ENCODE assay signal across 17 cellular contexts in the genomic region with DNA sequence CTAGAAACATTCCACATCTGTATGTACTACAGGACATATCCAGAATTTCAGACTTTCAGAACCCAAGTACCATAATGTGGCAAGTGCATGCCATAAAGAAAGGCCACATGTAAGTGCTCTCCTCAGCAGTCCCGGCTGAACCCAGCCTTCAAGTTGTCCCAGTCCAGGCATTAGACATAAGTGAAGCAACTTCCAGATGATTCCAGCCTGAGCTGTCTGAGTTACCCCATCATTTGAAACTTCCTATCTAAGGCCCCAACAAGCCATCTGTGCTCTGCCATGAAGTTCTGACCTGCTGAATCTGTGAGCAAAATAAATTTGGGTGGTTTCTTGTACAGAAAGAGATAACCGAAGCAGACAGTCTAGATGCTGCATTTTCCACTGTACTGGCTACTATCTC.
A peak's percentile ranks its signal among the peaks of the same experiment; 100 is the strongest.
DNase-seq lines count a peak whose midpoint lies in the region; ATAC-seq and TF ChIP-seq lines count a peak whose summit lies in the region.
"Had no signal": no experiment of that assay in that cellular context is flagged by ENCODE, and none has a peak within 500 bp of the region (broad histone marks: within the 10 kb centered on the region; RNA-seq: fewer than 3 reads in every experiment).

No MANE protein-coding gene starts in this region.

- no peaks in the 10 kb centered on the region for H3K36me3 Mint-ChIP-seq in activated T-cell treated with anti-CD3 and anti-CD28 coated beads, Interleukin-2, amount 50 U/mL, for 24 hours (ENCODE audit: low read depth)
- H3K36me3 Mint-ChIP-seq: CD8-positive, alpha-beta T cell had no signal

- H3K4me2 ChIP-seq in GM23248 (ENCODE audit: unreplicated experiment) (no peak overlapping the region), Karpas-422 (ENCODE audit: low read depth, low read length, poor library complexity, severe bottlenecking) (no peak overlapping the region)

- in situ Hi-C loops in GM23248 (cut with MboI): no loop called here

- WGBS in GM23248 (ENCODE audit: low coverage in 1 of 2, low lambda C conversion rate in 2 of 2, missing lambda C conversion rate in 2 of 2), 2 experiments: 48 to 60% methylated on average over 2 of the region's 2 CpGs
- 96% methylated on average over 2 of the region's 2 CpGs for WGBS in prostate gland
- WGBS in heart left ventricle, 4 donors: 67 to 89% (median 88%) methylated on average over 2 of the region's 2 CpGs

- no peak for TF ChIP-seq CTCF in epithelial cell of esophagus (IDR thresholded peaks at IDR 0.05; ENCODE audit: insufficient read depth, low read depth, low read length, missing control alignments)
- no peak for TF ChIP-seq CTCF in foreskin fibroblast (IDR thresholded peaks at IDR 0.05; ENCODE audit: low read depth, low read length)
- TF ChIP-seq CTCF in prostate gland (IDR thresholded peaks at IDR 0.05): no peak
- no peak for TF ChIP-seq CTCF in heart left ventricle (IDR thresholded peaks at IDR 0.05)

- H3K27ac ChIP-seq in GM23248 (no peak overlapping the region), Karpas-422 (ENCODE audit: low read length) (no peak overlapping the region), prostate gland (no peak overlapping the region), heart left ventricle (no peak overlapping the region)
- H3K27ac ChIP-seq: BLaER1 treated with 17β-estradiol and CSF1 and Interleukin-3, amounts not matched to agents 10 nM and 100 nM; HL-60 had no signal

- no peaks in the 10 kb centered on the region for H3K9me3 Mint-ChIP-seq in activated T-cell treated with anti-CD3 and anti-CD28 coated beads, Interleukin-2, amount 50 U/mL, for 24 hours

- no peak overlapping the region for H3K27ac Mint-ChIP-seq in activated T-cell treated with anti-CD3 and anti-CD28 coated beads, Interleukin-2, amount 50 U/mL, for 24 hours
- H3K27ac Mint-ChIP-seq: B cell; CD8-positive, alpha-beta T cell had no signal

- H3K9me2 ChIP-seq in GM23248 (ENCODE audit: insufficient read depth) (no peaks in the 10 kb centered on the region), Karpas-422 (replicated peaks; ENCODE audit: insufficient read depth, low read length) (no peaks in the 10 kb centered on the region)

- no peaks in the 10 kb centered on the region; the same call in 1 of the 2 replicates for H3K27me3 ChIP-seq in GM23248 (replicated peaks; ENCODE audit: insufficient read depth)
- no peaks in the 10 kb centered on the region for H3K27me3 ChIP-seq in Karpas-422 (ENCODE audit: low read length)
- no peaks in the 10 kb centered on the region for H3K27me3 ChIP-seq in prostate gland (replicated peaks; ENCODE audit: insufficient read depth)
- no peaks in the 10 kb centered on the region for H3K27me3 ChIP-seq in heart left ventricle
- H3K27me3 ChIP-seq: BLaER1 treated with 17β-estradiol and CSF1 and Interleukin-3, amounts not matched to agents 10 nM and 100 nM had no signal

- H3K4me3 ChIP-seq in GM23248: no peak overlapping the region
- H3K4me3 ChIP-seq in Karpas-422 (ENCODE audit: low read length): no peak overlapping the region
- H3K4me3 ChIP-seq in epithelial cell of esophagus (ENCODE audit: low read length): no peak overlapping the region
- H3K4me3 ChIP-seq in foreskin fibroblast (ENCODE audit: low read depth in 1 of 2, low read length in 2 of 2): no peak overlapping the region
- H3K4me3 ChIP-seq in prostate gland: no peak overlapping the region
- H3K4me3 ChIP-seq in heart left ventricle: no peak overlapping the region
- H3K4me3 ChIP-seq: BLaER1 treated with 17β-estradiol and CSF1 and Interleukin-3, amounts not matched to agents 10 nM and 100 nM had no signal

- no peak for ATAC-seq in heart left ventricle
- ATAC-seq: CD8-positive, alpha-beta T cell had no signal

- peaks cover 7% of the 10 kb centered on the region for H3K27me3 Mint-ChIP-seq in activated T-cell treated with anti-CD3 and anti-CD28 coated beads, Interleukin-2, amount 50 U/mL, for 24 hours
- H3K27me3 Mint-ChIP-seq: B cell had no signal

- no peaks in the 10 kb centered on the region for H3K4me1 Mint-ChIP-seq in activated T-cell treated with anti-CD3 and anti-CD28 coated beads, Interleukin-2, amount 50 U/mL, for 24 hours (ENCODE audit: low read depth)
- H3K4me1 Mint-ChIP-seq: B cell had no signal

- intact Hi-C loops in prostate gland (cut with DNase I): no loop called here
- intact Hi-C loops in heart left ventricle (cut with DNase I): no loop called here

- no peaks in the 10 kb centered on the region for H4K20me1 ChIP-seq in GM23248 (ENCODE audit: insufficient read depth)
- no peaks in the 10 kb centered on the region for H4K20me1 ChIP-seq in Karpas-422 (ENCODE audit: insufficient read depth, low read depth, low read length)
- H4K20me1 ChIP-seq: BLaER1 treated with 17β-estradiol and CSF1 and Interleukin-3, amounts not matched to agents 10 nM and 100 nM had no signal

- H3K9me3 ChIP-seq in GM23248 (ENCODE audit: low read depth) (no peaks in the 10 kb centered on the region), Karpas-422 (ENCODE audit: low read length) (no peaks in the 10 kb centered on the region), prostate gland (no peaks in the 10 kb centered on the region), heart left ventricle (no peaks in the 10 kb centered on the region)
- H3K9me3 ChIP-seq: BLaER1 treated with 17β-estradiol and CSF1 and Interleukin-3, amounts not matched to agents 10 nM and 100 nM had no signal

- H3K4me1 ChIP-seq in GM23248 (ENCODE audit: insufficient read depth): peaks cover 4% of the 10 kb centered on the region
- no peaks in the 10 kb centered on the region for H3K4me1 ChIP-seq in Karpas-422 (ENCODE audit: low read length)
- H3K4me1 ChIP-seq in prostate gland (replicated peaks): no peaks in the 10 kb centered on the region
- no peaks in the 10 kb centered on the region for H3K4me1 ChIP-seq in heart left ventricle

- H3K36me3 ChIP-seq in GM23248 (ENCODE audit: low read depth) (no peaks in the 10 kb centered on the region), Karpas-422 (ENCODE audit: insufficient read depth, low read length) (no peaks in the 10 kb centered on the region), prostate gland (no peaks in the 10 kb centered on the region), heart left ventricle (no peaks in the 10 kb centered on the region)
- H3K36me3 ChIP-seq: BLaER1 treated with 17β-estradiol and CSF1 and Interleukin-3, amounts not matched to agents 10 nM and 100 nM had no signal

- H2AFZ ChIP-seq in GM23248 (no peak overlapping the region), Karpas-422 (ENCODE audit: low read length) (no peak overlapping the region)

- H3F3A ChIP-seq in GM23248 (ENCODE audit: insufficient read depth): peaks cover 7% of the 10 kb centered on the region; the same call in 1 of the 2 replicates

- DNase-seq in GM23248 (peak; percentile 50), Karpas-422 (peak; percentile 21), epithelial cell of esophagus (ENCODE audit: low read depth) (peak; percentile 49), foreskin fibroblast (peak; percentile 33 to 70), prostate gland (ENCODE audit: low spot score) (no peak), heart left ventricle (no peak)
- no peak for DNase-seq in stimulated activated CD4-positive, alpha-beta T cell treated with anti-CD3 and anti-CD28 coated beads, Interleukin-2, amount 100 ng/mL, for 48 hours
- no peak for DNase-seq in activated T-cell treated with anti-CD3 and anti-CD28 coated beads, Interleukin-2, amount 50 U/mL, for 24 hours
- DNase-seq: 8988T; Calu3; CD8-positive, alpha-beta T cell; DMS79 treated with DMSO at 0.1 percent for 48 hours; GF-D8; H7 had no signal

- H3K9ac ChIP-seq in GM23248: no peak overlapping the region
- no peak overlapping the region for H3K9ac ChIP-seq in Karpas-422 (ENCODE audit: low read length)
- H3K9ac ChIP-seq: BLaER1 treated with 17β-estradiol and CSF1 and Interleukin-3, amounts not matched to agents 10 nM and 100 nM had no signal

- H3K4me3 Mint-ChIP-seq in activated T-cell treated with anti-CD3 and anti-CD28 coated beads, Interleukin-2, amount 50 U/mL, for 24 hours: no peak overlapping the region
- H3K4me3 Mint-ChIP-seq: B cell; CD8-positive, alpha-beta T cell had no signal

- TF ChIP-seq POLR2A in prostate gland (IDR thresholded peaks at IDR 0.05) (no peak), heart left ventricle (IDR thresholded peaks at IDR 0.05) (no peak)

- H3K79me2 ChIP-seq in GM23248 (ENCODE audit: insufficient read depth) (no peaks in the 10 kb centered on the region), Karpas-422 (ENCODE audit: low read length) (no peaks in the 10 kb centered on the region)

Comparison
In these comparisons a context has a peak if more than half of its experiments do, and no peak if none do; other contexts are left out.
1. DNase-seq: peak in GM23248 (single experiment), Karpas-422 (single experiment), epithelial cell of esophagus (single experiment) and foreskin fibroblast (2 of 2); none in stimulated activated CD4-positive, alpha-beta T cell treated with anti-CD3 and anti-CD28 coated beads, Interleukin-2, amount 100 ng/mL, for 48 hours (0 of 2), activated T-cell treated with anti-CD3 and anti-CD28 coated beads, Interleukin-2, amount 50 U/mL, for 24 hours (single experiment), prostate gland (single experiment) and heart left ventricle (0 of 5).